Comparison of ENCODE assay signal across 29 cellular contexts in genomic region chr12:123597100-123597499, GRCh38. TPM values are rescaled to one million over a fixed set of nuclear protein-coding genes. Genes with fewer than 3 reads are reported as not detected.
DNase-seq lines count a peak whose midpoint lies in the region; ATAC-seq, FAIRE-seq and TF ChIP-seq lines count a peak whose summit lies in the region.
"Had no signal": no experiment of that assay in that cellular context is flagged by ENCODE, and none has a peak within 500 bp of the region (broad histone marks: within the 10 kb centered on the region; RNA-seq: fewer than 3 reads in every experiment).

No MANE protein-coding gene starts in this region.

- TF ChIP-seq POLR2A in HepG2 (IDR thresholded peaks at IDR 0.05; ENCODE audit: insufficient read depth in 1 of 2, low read depth in 2 of 2, low read length in 2 of 2) (no peak), right lobe of liver (IDR thresholded peaks at IDR 0.05) (no peak), gastroesophageal sphincter (IDR thresholded peaks at IDR 0.05) (no peak)

- BruUV-seq in HepG2 (replicated peaks; lab: Mats Ljungman, UMichigan) (TSS peak; percentile 67), Panc1 (replicated peaks; lab: Mats Ljungman, UMichigan) (TSS peak; percentile 86)

- CTCF ChIA-PET in HepG2 (lab: Yijun Ruan, JAX; ENCODE audit: low intra/inter-chr PET ratio, low total read pairs) (no interaction called here), Panc1 (lab: Charles Lee) (no interaction called here)

- DNase-seq in HepG2 (ENCODE audit: low spot score), result no peak
- DNase-seq in right lobe of liver, result no peak
- DNase-seq in Panc1 (ENCODE audit: low read depth, low spot score), result no peak
- DNase-seq in T1000 (lab: John Stamatoyannopoulos, UW), result no peak
- DNase-seq: activated CD4-positive, alpha-beta T cell treated with anti-CD3 and anti-CD28 coated beads, Interleukin-2, amount 50 U/mL, for 48 hours; activated T-cell treated with anti-CD3 and anti-CD28 coated beads, Interleukin-2, amount 50 U/mL, for 1 hour; aorta; effector memory CD8-positive, alpha-beta T cell; erythroblast; left ventricle myocardium superior; midbrain; naive thymus-derived CD4-positive, alpha-beta T cell; NCI-H1436; NCI-H2107; NCI-H748 treated with DMSO at 0.1 percent for 48 hours; stimulated activated naive CD8-positive, alpha-beta T cell treated with anti-CD3 and anti-CD28 coated beads, Interleukin-15, Interleukin-2, amounts not matched to agents 100 U/mL and 50 U/mL, for 24 hours; T-helper 1 cell; testis had no signal

- peaks cover 40% of the 10 kb centered on the region for H3K79me2 ChIP-seq in HepG2 (ENCODE audit: insufficient read depth, low read length)

- TF ChIP-seq EP300 in HepG2 (IDR thresholded peaks at IDR 0.05; ENCODE audit: low read depth in 2 of 2, low read length in 2 of 2) (no peak), HepG2 (CRISPR knock-in tag; IDR thresholded peaks at IDR 0.05; ENCODE audit: borderline replicate concordance) (no peak), gastroesophageal sphincter (IDR thresholded peaks at IDR 0.05) (no peak)

- TF ChIP-seq CTCF in HepG2 (CRISPR knock-in tag; IDR thresholded peaks at IDR 0.05) (no peak), right lobe of liver (IDR thresholded peaks at IDR 0.05) (no peak), Panc1 (IDR thresholded peaks at IDR 0.05) (no peak), gastroesophageal sphincter (IDR thresholded peaks at IDR 0.05) (no peak)

- 95% methylated on average over 3 of the region's 3 CpGs for WGBS in HepG2 (ENCODE audit: low lambda C conversion rate)
- 78% methylated on average over 3 of the region's 3 CpGs for whole genome bisulfite sequencing in right lobe of liver (ENCODE audit: insufficient coverage, low coverage, low lambda C conversion rate, missing lambda C conversion rate)
- WGBS in gastroesophageal sphincter (ENCODE audit: low coverage in 1 of 2), 2 donors, result 75 to 83% methylated on average over 1 to 3 of the region's 3 CpGs

- ATAC-seq in HepG2, result no peak
- ATAC-seq in right lobe of liver, result no peak
- ATAC-seq in Panc1, result no peak
- no peak for ATAC-seq in gastroesophageal sphincter
- ATAC-seq: activated CD4-positive, CD25-positive, alpha-beta regulatory T cell treated with anti-CD3 and anti-CD28 coated beads, Interleukin-2, amount 50 U/mL, for 24 hours; activated naive CD4-positive, alpha-beta T cell treated with anti-CD3 and anti-CD28 coated beads, Interleukin-2, amount 50 U/mL, for 72 hours; effector memory CD8-positive, alpha-beta T cell; left ventricle myocardium superior; naive thymus-derived CD4-positive, alpha-beta T cell; stimulated activated naive CD8-positive, alpha-beta T cell treated with anti-CD3 and anti-CD28 coated beads, Interleukin-15, Interleukin-2, amounts not matched to agents 100 U/mL and 50 U/mL, for 24 hours had no signal

- H3K27me3 ChIP-seq in HepG2 (ENCODE audit: control insufficient read depth in 1 of 2, insufficient read depth in 2 of 2, low read length in 2 of 2) (no peaks in the 10 kb centered on the region), right lobe of liver (no peaks in the 10 kb centered on the region), Panc1 (ENCODE audit: control insufficient read depth, insufficient read depth, low read length) (no peaks in the 10 kb centered on the region), gastroesophageal sphincter (no peaks in the 10 kb centered on the region)
- H3K27me3 ChIP-seq: testis had no signal

- intact Hi-C loops in HepG2 (cut with micrococcal nuclease; ENCODE audit: unreplicated experiment), result no loop called here
- intact Hi-C loops in right lobe of liver (cut with DNase I), result no loop called here
- intact Hi-C loops in Panc1 (cut with micrococcal nuclease; ENCODE audit: unreplicated experiment), result no loop called here

- POLR2A ChIA-PET in HepG2 (lab: Yijun Ruan, JAX), result no interaction called here
- POLR2A ChIA-PET in Panc1 (lab: Charles Lee), result no interaction called here

- H2AFZ ChIP-seq in HepG2 (ENCODE audit: low read length), result no peak overlapping the region

- no peak for FAIRE-seq in HepG2 (lab: Jason Lieb, UNC)
- FAIRE-seq: D721Med, GM18507, HTR-8/SVneo, keratinocyte, TTC549, urothelium cell line had no signal

- 0 out of 2 replicates have a peak overlapping the region, but pooled peaks have one; percentile 12 for H3K9ac ChIP-seq in HepG2 (ENCODE audit: insufficient read depth, low read depth, low read length)

- no peaks in the 10 kb centered on the region for H3K9me3 ChIP-seq in HepG2 (ENCODE audit: low read length)
- H3K9me3 ChIP-seq in right lobe of liver, result no peaks in the 10 kb centered on the region
- no peaks in the 10 kb centered on the region for H3K9me3 ChIP-seq in Panc1 (ENCODE audit: control insufficient read depth, insufficient read depth, low read depth, low read length)
- H3K9me3 ChIP-seq in gastroesophageal sphincter, result no peaks in the 10 kb centered on the region
- H3K9me3 ChIP-seq: testis had no signal

- TF ChIP-seq RAD21 in HepG2 (CRISPR knock-in tag; IDR thresholded peaks at IDR 0.05), result no peak

- in situ Hi-C loops in HepG2 (cut with HindIII; ENCODE audit: extremely low pct_ligation_motif_present, low pct_unique_long_range_greater_than_20kb) (no loop called here), Panc1 (cut with HindIII; ENCODE audit: low pct_unique_long_range_greater_than_20kb, low sequenced_read_pairs) (no loop called here)

- H3K4me2 ChIP-seq in HepG2 (ENCODE audit: low read depth, low read length), result no peak overlapping the region

- H3K4me3 ChIP-seq in HepG2 (replicated peaks in 1 of 3; ENCODE audit: insufficient read depth in 1 of 3, low read depth in 2 of 3, low read length in 3 of 3) (no peak overlapping the region), right lobe of liver (no peak overlapping the region), Panc1 (ENCODE audit: low read depth in 2 of 2, low read length in 2 of 2) (no peak overlapping the region), gastroesophageal sphincter (no peak overlapping the region)
- H3K4me3 ChIP-seq: coronary artery, testis had no signal

- H3K27ac ChIP-seq in HepG2 (ENCODE audit: extremely low read length, insufficient read depth, low read length) (peak overlapping the region; percentile 90), right lobe of liver (no peak overlapping the region), Panc1 (ENCODE audit: low read length) (no peak overlapping the region), gastroesophageal sphincter (no peak overlapping the region)
- H3K27ac ChIP-seq: coronary artery, RWPE1, testis had no signal

- peaks cover 4 to 39% of the 10 kb centered on the region in 2 experiments for H3K36me3 ChIP-seq in HepG2 (replicated peaks in 1 of 2; ENCODE audit: control insufficient read depth in 1 of 2, insufficient read depth in 2 of 2, low read length in 2 of 2)
- peaks cover 0 to 50% (median 10%) of the 10 kb centered on the region in 4 donors for H3K36me3 ChIP-seq in right lobe of liver
- H3K36me3 ChIP-seq in Panc1 (ENCODE audit: control insufficient read depth, insufficient read depth, low read length), result peaks cover 26% of the 10 kb centered on the region
- peaks cover 0 to 71% of the 10 kb centered on the region in 2 donors for H3K36me3 ChIP-seq in gastroesophageal sphincter

- peaks cover 54% of the 10 kb centered on the region for H3K4me1 ChIP-seq in HepG2 (ENCODE audit: insufficient read depth, low read length)
- H3K4me1 ChIP-seq in right lobe of liver, result peaks cover 0 to 28% (median 9%) of the 10 kb centered on the region in 4 donors
- H3K4me1 ChIP-seq in Panc1 (ENCODE audit: control insufficient read depth, insufficient read depth, low read length), result peaks cover 3% of the 10 kb centered on the region; the same call in 1 of the 2 replicates
- peaks cover 0 to 29% (median 7%) of the 10 kb centered on the region in 3 donors for H3K4me1 ChIP-seq in gastroesophageal sphincter

- H4K20me1 ChIP-seq in HepG2 (ENCODE audit: insufficient read depth, low read length), result peaks cover 21% of the 10 kb centered on the region

RNA-seq across cellular contexts. Expression of gene DDX55, which starts 4.8 kb away (rescaled TPM):
- total RNA-seq in HepG2 (2016; rRNA removed; fragmentation: Illumina TruSeq; extraction: Trizol), result 29.5 and 37.0 TPM in 2 replicates
- total RNA-seq in HepG2 (2016; cell fraction: cytosol; rRNA removed; fragmentation: Illumina TruSeq; extraction: Trizol; ENCODE audit: low read depth), result 8.9 and 10.0 TPM in 2 replicates
- 26.9 and 38.3 TPM in 2 replicates for total RNA-seq in HepG2 (2016; cell fraction: insoluble cytoplasmic fraction; rRNA removed; fragmentation: Illumina TruSeq; extraction: Trizol)
- total RNA-seq in HepG2 (2016; cell fraction: membrane; rRNA removed; fragmentation: Illumina TruSeq; extraction: Trizol), result 15.6 and 16.1 TPM in 2 replicates
- total RNA-seq in HepG2 (2016; cell fraction: nucleus; rRNA removed; fragmentation: Illumina TruSeq; extraction: Trizol), result 35.7 and 44.5 TPM in 2 replicates
- 21.1 and 22.2 TPM in 2 replicates for polyA plus RNA-seq in HepG2 (2011; rRNA removed)
- 14.7 and 16.6 TPM in 2 replicates for polyA plus RNA-seq in HepG2 (2011; cell fraction: cytosol; rRNA removed)
- 51.9 and 61.7 TPM in 2 replicates for polyA plus RNA-seq in HepG2 (2011; cell fraction: nucleus; rRNA removed)
- polyA plus RNA-seq in HepG2 (2012), result 18.1 and 19.2 TPM in 2 replicates
- 2.9 and 3.0 TPM in 2 replicates for polyA plus RNA-seq in HepG2 (2016; cell fraction: cytosol; fragmentation: Illumina TruSeq; extraction: Trizol; ENCODE audit: low read depth)
- polyA plus RNA-seq in HepG2 (2016; cell fraction: insoluble cytoplasmic fraction; fragmentation: Illumina TruSeq; extraction: Trizol; ENCODE audit: low read depth), result 28.1 and 28.8 TPM in 2 replicates
- polyA plus RNA-seq in HepG2 (2016; cell fraction: membrane; fragmentation: Illumina TruSeq; extraction: Trizol; ENCODE audit: low read depth), result 6.4 and 7.9 TPM in 2 replicates
- polyA plus RNA-seq in HepG2 (2016; cell fraction: nucleus; fragmentation: Illumina TruSeq; extraction: Trizol; ENCODE audit: insufficient read depth, low read depth), result 105 and 110 TPM in 2 replicates
- 19.8 and 42.6 TPM in 2 replicates for polyA minus RNA-seq in HepG2 (2011; rRNA and poly(A)+ RNA removed; ENCODE audit: low replicate concordance)
- polyA minus RNA-seq in HepG2 (2011; cell fraction: cytosol; rRNA and poly(A)+ RNA removed), result 6.6 and 12.3 TPM in 2 replicates
- 42.1 and 43.8 TPM in 2 replicates for polyA minus RNA-seq in HepG2 (2011; cell fraction: nucleus; rRNA and poly(A)+ RNA removed)
- 10 to 100 TPM in 3 of 6 experiments, 1 to 10 TPM in 3; 6.4 to 33.3 (median 10.5) TPM for total RNA-seq in right lobe of liver
- 46.3 TPM for total RNA-seq in Panc1 (2021; ENCODE audit: unreplicated experiment)
- 39.4 TPM for polyA plus RNA-seq in Panc1 (2012; ENCODE audit: insufficient read length)
- total RNA-seq in gastroesophageal sphincter, result 10 to 100 TPM; 15.3 to 22.6 (median 18.0) TPM

RNA-seq across cellular contexts. Expression of gene TMED2, which starts 12.7 kb away (rescaled TPM):
- total RNA-seq in HepG2 (2016; rRNA removed; fragmentation: Illumina TruSeq; extraction: Trizol), result 202 and 240 TPM in 2 replicates
- total RNA-seq in HepG2 (2016; cell fraction: cytosol; rRNA removed; fragmentation: Illumina TruSeq; extraction: Trizol; ENCODE audit: low read depth), result 94.8 and 112 TPM in 2 replicates
- total RNA-seq in HepG2 (2016; cell fraction: insoluble cytoplasmic fraction; rRNA removed; fragmentation: Illumina TruSeq; extraction: Trizol), result 191 and 250 TPM in 2 replicates
- total RNA-seq in HepG2 (2016; cell fraction: membrane; rRNA removed; fragmentation: Illumina TruSeq; extraction: Trizol), result 262 and 272 TPM in 2 replicates
- 193 and 223 TPM in 2 replicates for total RNA-seq in HepG2 (2016; cell fraction: nucleus; rRNA removed; fragmentation: Illumina TruSeq; extraction: Trizol)
- 166 and 200 TPM in 2 replicates for polyA plus RNA-seq in HepG2 (2011; rRNA removed)
- 96.9 and 166 TPM in 2 replicates for polyA plus RNA-seq in HepG2 (2011; cell fraction: cytosol; rRNA removed)
- 44.3 and 60.5 TPM in 2 replicates for polyA plus RNA-seq in HepG2 (2011; cell fraction: nucleus; rRNA removed)
- polyA plus RNA-seq in HepG2 (2012), result 213 and 226 TPM in 2 replicates
- polyA plus RNA-seq in HepG2 (2016; cell fraction: cytosol; fragmentation: Illumina TruSeq; extraction: Trizol; ENCODE audit: low read depth), result 92.3 and 134 TPM in 2 replicates
- 211 and 222 TPM in 2 replicates for polyA plus RNA-seq in HepG2 (2016; cell fraction: insoluble cytoplasmic fraction; fragmentation: Illumina TruSeq; extraction: Trizol; ENCODE audit: low read depth)
- polyA plus RNA-seq in HepG2 (2016; cell fraction: membrane; fragmentation: Illumina TruSeq; extraction: Trizol; ENCODE audit: low read depth), result 206 and 232 TPM in 2 replicates
- polyA plus RNA-seq in HepG2 (2016; cell fraction: nucleus; fragmentation: Illumina TruSeq; extraction: Trizol; ENCODE audit: insufficient read depth, low read depth), result 282 and 306 TPM in 2 replicates
- polyA minus RNA-seq in HepG2 (2011; rRNA and poly(A)+ RNA removed; ENCODE audit: low replicate concordance), result 86.0 and 140 TPM in 2 replicates
- 111 and 124 TPM in 2 replicates for polyA minus RNA-seq in HepG2 (2011; cell fraction: cytosol; rRNA and poly(A)+ RNA removed)
- polyA minus RNA-seq in HepG2 (2011; cell fraction: nucleus; rRNA and poly(A)+ RNA removed), result 70.8 and 82.7 TPM in 2 replicates
- total RNA-seq in right lobe of liver, result 100 to 1,000 TPM; 197 to 282 (median 215) TPM
- 282 TPM for total RNA-seq in Panc1 (2021; ENCODE audit: unreplicated experiment)
- polyA plus RNA-seq in Panc1 (2012; ENCODE audit: insufficient read length), result 189 TPM
- total RNA-seq in gastroesophageal sphincter, result 100 to 1,000 TPM; 117 to 139 (median 128) TPM

RNA-seq across cellular contexts. Expression of gene EIF2B1, which starts 36.4 kb away (rescaled TPM):
- total RNA-seq in HepG2 (2016; rRNA removed; fragmentation: Illumina TruSeq; extraction: Trizol) (37.4 and 45.1 TPM in 2 replicates), right lobe of liver (100 to 1,000 TPM in 1 of 6 experiments, 10 to 100 TPM in 5; 19.3 to 137 (median 22.2) TPM), Panc1 (2021; ENCODE audit: unreplicated experiment) (49.4 TPM), gastroesophageal sphincter (100 to 1,000 TPM in 3 of 4 donors, 10 to 100 TPM in 1; 94.7 to 113 (median 106) TPM)
- total RNA-seq in HepG2 (2016; cell fraction: cytosol; rRNA removed; fragmentation: Illumina TruSeq; extraction: Trizol; ENCODE audit: low read depth), result 6.1 and 6.7 TPM in 2 replicates
- total RNA-seq in HepG2 (2016; cell fraction: insoluble cytoplasmic fraction; rRNA removed; fragmentation: Illumina TruSeq; extraction: Trizol), result 35.8 and 45.7 TPM in 2 replicates
- total RNA-seq in HepG2 (2016; cell fraction: membrane; rRNA removed; fragmentation: Illumina TruSeq; extraction: Trizol), result 12.7 and 13.4 TPM in 2 replicates
- total RNA-seq in HepG2 (2016; cell fraction: nucleus; rRNA removed; fragmentation: Illumina TruSeq; extraction: Trizol), result 21.2 TPM in 2 replicates
- polyA plus RNA-seq in HepG2 (2011; rRNA removed), result 18.7 and 20.1 TPM in 2 replicates
- polyA plus RNA-seq in HepG2 (2011; cell fraction: cytosol; rRNA removed), result 13.7 and 16.6 TPM in 2 replicates
- polyA plus RNA-seq in HepG2 (2011; cell fraction: nucleus; rRNA removed), result 34.5 and 45.8 TPM in 2 replicates
- 20.4 and 24.1 TPM in 2 replicates for polyA plus RNA-seq in HepG2 (2012)
- 5.1 and 5.6 TPM in 2 replicates for polyA plus RNA-seq in HepG2 (2016; cell fraction: cytosol; fragmentation: Illumina TruSeq; extraction: Trizol; ENCODE audit: low read depth)
- 50.2 and 53.5 TPM in 2 replicates for polyA plus RNA-seq in HepG2 (2016; cell fraction: insoluble cytoplasmic fraction; fragmentation: Illumina TruSeq; extraction: Trizol; ENCODE audit: low read depth)
- polyA plus RNA-seq in HepG2 (2016; cell fraction: membrane; fragmentation: Illumina TruSeq; extraction: Trizol; ENCODE audit: low read depth), result 10.5 and 10.8 TPM in 2 replicates
- polyA plus RNA-seq in HepG2 (2016; cell fraction: nucleus; fragmentation: Illumina TruSeq; extraction: Trizol; ENCODE audit: insufficient read depth, low read depth), result 37.5 and 40.1 TPM in 2 replicates
- polyA minus RNA-seq in HepG2 (2011; rRNA and poly(A)+ RNA removed; ENCODE audit: low replicate concordance), result 6.3 and 19.6 TPM in 2 replicates
- 5.5 and 6.0 TPM in 2 replicates for polyA minus RNA-seq in HepG2 (2011; cell fraction: cytosol; rRNA and poly(A)+ RNA removed)
- polyA minus RNA-seq in HepG2 (2011; cell fraction: nucleus; rRNA and poly(A)+ RNA removed), result 15.8 and 17.0 TPM in 2 replicates
- polyA plus RNA-seq in Panc1 (2012; ENCODE audit: insufficient read length), result 40.8 TPM

RNA-seq across cellular contexts. Expression of gene GTF2H3, which starts 36.5 kb away (rescaled TPM):
- 58.8 and 88.6 TPM in 2 replicates for total RNA-seq in HepG2 (2016; rRNA removed; fragmentation: Illumina TruSeq; extraction: Trizol)
- 15.1 and 15.3 TPM in 2 replicates for total RNA-seq in HepG2 (2016; cell fraction: cytosol; rRNA removed; fragmentation: Illumina TruSeq; extraction: Trizol; ENCODE audit: low read depth)
- total RNA-seq in HepG2 (2016; cell fraction: insoluble cytoplasmic fraction; rRNA removed; fragmentation: Illumina TruSeq; extraction: Trizol), result 59.9 and 91.7 TPM in 2 replicates
- total RNA-seq in HepG2 (2016; cell fraction: membrane; rRNA removed; fragmentation: Illumina TruSeq; extraction: Trizol), result 10.1 and 11.7 TPM in 2 replicates
- total RNA-seq in HepG2 (2016; cell fraction: nucleus; rRNA removed; fragmentation: Illumina TruSeq; extraction: Trizol), result 31.6 and 37.7 TPM in 2 replicates
- 24.6 and 35.8 TPM in 2 replicates for polyA plus RNA-seq in HepG2 (2011; rRNA removed)
- 18.5 and 28.8 TPM in 2 replicates for polyA plus RNA-seq in HepG2 (2011; cell fraction: cytosol; rRNA removed)
- polyA plus RNA-seq in HepG2 (2011; cell fraction: nucleus; rRNA removed), result 9.9 and 10.3 TPM in 2 replicates
- polyA plus RNA-seq in HepG2 (2012), result 25.9 and 38.9 TPM in 2 replicates
- polyA plus RNA-seq in HepG2 (2016; cell fraction: cytosol; fragmentation: Illumina TruSeq; extraction: Trizol; ENCODE audit: low read depth), result 2.0 and 2.1 TPM in 2 replicates
- polyA plus RNA-seq in HepG2 (2016; cell fraction: insoluble cytoplasmic fraction; fragmentation: Illumina TruSeq; extraction: Trizol; ENCODE audit: low read depth), result 54.9 and 61.2 TPM in 2 replicates
- polyA plus RNA-seq in HepG2 (2016; cell fraction: membrane; fragmentation: Illumina TruSeq; extraction: Trizol; ENCODE audit: low read depth), result 4.9 and 5.3 TPM in 2 replicates
- 35.7 and 38.8 TPM in 2 replicates for polyA plus RNA-seq in HepG2 (2016; cell fraction: nucleus; fragmentation: Illumina TruSeq; extraction: Trizol; ENCODE audit: insufficient read depth, low read depth)
- polyA minus RNA-seq in HepG2 (2011; rRNA and poly(A)+ RNA removed; ENCODE audit: low replicate concordance), result 23.9 and 24.4 TPM in 2 replicates
- polyA minus RNA-seq in HepG2 (2011; cell fraction: cytosol; rRNA and poly(A)+ RNA removed), result 17.9 and 24.5 TPM in 2 replicates
- 25.1 and 33.9 TPM in 2 replicates for polyA minus RNA-seq in HepG2 (2011; cell fraction: nucleus; rRNA and poly(A)+ RNA removed)
- total RNA-seq in right lobe of liver, result 10 to 100 TPM; 10.9 to 15.6 (median 13.9) TPM
- 40.7 TPM for total RNA-seq in Panc1 (2021; ENCODE audit: unreplicated experiment)
- polyA plus RNA-seq in Panc1 (2012; ENCODE audit: insufficient read length), result 21.7 TPM
- 10 to 100 TPM; 19.3 to 28.9 (median 25.2) TPM for total RNA-seq in gastroesophageal sphincter
